21 cellular contexts compared by ENCODE assay signal in genomic region chr12:67543371-67543770, GRCh38.
"Had no signal": no experiment of that assay in that cellular context is flagged by ENCODE, and none has a peak within 500 bp of the region (broad histone marks: within the 10 kb centered on the region; RNA-seq: fewer than 3 reads in every experiment).

No MANE protein-coding gene starts in this region.

- H3K27ac ChIP-seq: SJCRH30 had no signal

- H3K36me3 ChIP-seq: SJCRH30 had no signal

- H3K4me3 ChIP-seq: SJCRH30 had no signal

- H3K9me3 ChIP-seq: SJCRH30 had no signal

- H3K27ac Mint-ChIP-seq: IgD-negative memory B cell had no signal

- H3K9me3 Mint-ChIP-seq: IgD-negative memory B cell had no signal

- H3K36me3 Mint-ChIP-seq: IgD-negative memory B cell had no signal

- H3K27me3 ChIP-seq: SJCRH30 had no signal

- DNase-seq: KBM-7, MV-4-11, NCI-H1048, NCI-H1105, NCI-H1417, NCI-H1436 treated with DMSO at 0.1 percent for 48 hours, NCI-H1694, NCI-H187 treated with DMSO at 0.1 percent for 48 hours, NCI-H2029 treated with DMSO at 0.1 percent for 48 hours, NCI-H2227 treated with DMSO at 0.1 percent for 48 hours, NCI-H524, NCI-H69, NCI-H774, PC-3, SHP77 treated with DMSO at 0.1 percent for 48 hours, SJCRH30, T-helper 1 cell had no signal

- ATAC-seq: Panc1, PC-3, Right ventricle myocardium inferior, SK-N-SH treated with all-trans-retinoic acid at 6 μM for 48 hours had no signal
